In the genomic region with DNA sequence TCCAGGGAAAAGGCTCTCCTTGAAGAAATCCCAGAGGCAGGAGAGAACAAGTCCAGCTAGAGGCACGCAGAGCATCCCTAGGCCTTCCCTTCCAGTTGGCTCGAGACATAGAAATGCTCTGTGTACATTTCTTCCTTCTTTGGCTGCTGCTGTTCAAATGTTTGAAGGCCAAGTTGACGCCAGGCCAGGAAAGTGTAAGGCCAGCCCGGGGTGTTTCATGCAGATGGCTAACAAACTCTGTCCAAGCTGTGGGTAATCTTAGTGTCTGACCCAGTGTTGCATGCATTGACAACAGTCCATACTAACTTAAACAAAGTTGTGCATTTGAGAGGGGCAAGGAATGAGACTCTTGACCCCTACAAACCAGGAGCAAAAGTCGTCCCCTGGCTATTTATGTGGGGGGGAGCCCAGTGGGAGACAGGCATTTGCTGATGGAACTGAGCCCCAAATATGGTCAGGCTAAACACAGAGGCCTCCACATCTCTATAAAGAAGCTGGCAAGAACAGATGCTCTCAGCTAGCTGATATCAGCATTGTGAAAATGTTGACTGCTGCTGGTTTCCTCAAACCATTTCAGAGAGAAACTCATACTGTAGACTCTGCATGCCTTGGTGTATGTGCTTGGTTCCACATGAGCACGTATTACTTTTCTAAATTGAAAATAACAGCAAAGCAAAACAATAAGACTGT, we compare ENCODE assay signal across 18 cellular contexts.
A peak's percentile ranks its signal among the peaks of the same experiment; 100 is the strongest.
DNase-seq lines count a peak whose midpoint lies in the region; ATAC-seq, FAIRE-seq and TF ChIP-seq lines count a peak whose summit lies in the region.
"Had no signal": no experiment of that assay in that cellular context is flagged by ENCODE, and none has a peak within 500 bp of the region (broad histone marks: within the 10 kb centered on the region; RNA-seq: fewer than 3 reads in every experiment).

No MANE protein-coding gene starts in this region.

- BruUV-seq in MCF 10A (replicated peaks; lab: Mats Ljungman, UMichigan): no TSS peak
- no TSS peak for BruUV-seq in PC-3 (replicated peaks; lab: Mats Ljungman, UMichigan)

- CTCF ChIA-PET in MCF 10A (lab: Yijun Ruan, JAX) (interaction anchor here (1.4 to 2.1 kb wide), 2 partner anchors 14 to 170 kb away, joined by 4 to 18 read pairs; no protein-coding TSS in a partner anchor), PC-3 (lab: Charles Lee) (no interaction called here)

- H3K4me1 ChIP-seq in breast epithelium (no peaks in the 10 kb centered on the region), uterus (peaks cover 0 to 8% of the 10 kb centered on the region in 2 donors), PC-3 (ENCODE audit: insufficient read depth, low read length) (no peaks in the 10 kb centered on the region)

- no peaks in the 10 kb centered on the region for H3K79me2 ChIP-seq in PC-3 (ENCODE audit: low read length)

- no peaks in the 10 kb centered on the region for H3K27me3 Mint-ChIP-seq in MCF 10A (ENCODE audit: insufficient read depth, unreplicated experiment)
- no peaks in the 10 kb centered on the region for H3K27me3 Mint-ChIP-seq in nephron (ENCODE audit: low read depth)
- peaks cover 3% of the 10 kb centered on the region for H3K27me3 Mint-ChIP-seq in nephron progenitor cell (ENCODE audit: low read depth, poor library complexity)
- H3K27me3 Mint-ChIP-seq: stimulated activated naive CD8-positive, alpha-beta T cell treated with anti-CD3 and anti-CD28 coated beads, Interleukin-15, amount 100 ng/mL, for 72 hours had no signal

- H4K20me1 ChIP-seq in PC-3 (ENCODE audit: low read length): no peaks in the 10 kb centered on the region

- H3K27ac Mint-ChIP-seq in MCF 10A (ENCODE audit: low read depth, unreplicated experiment) (no peak overlapping the region), nephron (peak overlapping the region; percentile 94 to 97 (median 96)), nephron progenitor cell (no peak overlapping the region)
- H3K27ac Mint-ChIP-seq: HFFc6; stimulated activated naive CD8-positive, alpha-beta T cell treated with anti-CD3 and anti-CD28 coated beads, Interleukin-15, amount 100 ng/mL, for 72 hours had no signal

- no peak overlapping the region for H3K9ac ChIP-seq in PC-3 (ENCODE audit: low read length)

- H3K27ac ChIP-seq in breast epithelium: peak overlapping the region; percentile 40 to 57
- peak overlapping the region; percentile 53 to 61 for H3K27ac ChIP-seq in uterus
- no peak overlapping the region for H3K27ac ChIP-seq in PC-3 (ENCODE audit: low read length)

- no peak for ATAC-seq in PC-3
- ATAC-seq: stimulated activated naive CD8-positive, alpha-beta T cell treated with anti-CD3 and anti-CD28 coated beads, Interleukin-15, amount 100 ng/mL, for 72 hours had no signal

- no peaks in the 10 kb centered on the region for H3F3A ChIP-seq in PC-3 (ENCODE audit: low read length, unreplicated experiment)

- H3K4me3 Mint-ChIP-seq in MCF 10A (ENCODE audit: unreplicated experiment) (no peak overlapping the region), nephron (no peak overlapping the region), nephron progenitor cell (no peak overlapping the region)
- H3K4me3 Mint-ChIP-seq: HFFc6; stimulated activated naive CD8-positive, alpha-beta T cell treated with anti-CD3 and anti-CD28 coated beads, Interleukin-15, amount 100 ng/mL, for 72 hours had no signal

- DNase-seq in breast epithelium (ENCODE audit: low spot score in 2 of 2) (peak; percentile 69 to 79), MCF 10A (ENCODE audit: unreplicated experiment) (no peak), fibroblast of villous mesenchyme (ENCODE audit: low read depth) (peak; percentile 65), uterus (peak; percentile 72 to 77), nephron progenitor cell (no peak), D721Med (ENCODE audit: insufficient read length, low spot score) (no peak), PC-3 (no peak)
- DNase-seq: activated CD4-positive, alpha-beta T cell treated with anti-CD3 and anti-CD28 coated beads, Interleukin-2, amount 50 U/mL, for 4 hours; activated naive CD4-positive, alpha-beta T cell treated with anti-CD3 and anti-CD28 coated beads, Interleukin-2, amount 50 U/mL, for 16 hours; DMS53; effector memory CD4-positive, alpha-beta T cell; HFFc6; NCI-H2107; occipital lobe; stimulated activated CD4-positive, alpha-beta T cell treated with anti-CD3 and anti-CD28 coated beads, Interleukin-4, amount 100 ng/mL, for 24 hours; stimulated activated naive CD8-positive, alpha-beta T cell treated with anti-CD3 and anti-CD28 coated beads, Interleukin-15, amount 100 ng/mL, for 72 hours had no signal

- H3K36me3 Mint-ChIP-seq in MCF 10A (ENCODE audit: insufficient read depth, unreplicated experiment): no peaks in the 10 kb centered on the region
- H3K36me3 Mint-ChIP-seq in nephron (ENCODE audit: low read depth): peaks cover 94% of the 10 kb centered on the region
- H3K36me3 Mint-ChIP-seq in nephron progenitor cell (ENCODE audit: low read depth): peaks cover 77% of the 10 kb centered on the region

- TF ChIP-seq POLR2A in breast epithelium (IDR thresholded peaks at IDR 0.05) (no peak), uterus (IDR thresholded peaks at IDR 0.05) (no peak)

- no peaks in the 10 kb centered on the region for H3K36me3 ChIP-seq in breast epithelium
- H3K36me3 ChIP-seq in uterus: no peaks in the 10 kb centered on the region
- H3K36me3 ChIP-seq in PC-3 (ENCODE audit: low read depth, low read length): no peaks in the 10 kb centered on the region

- no peak overlapping the region for H3K4me2 ChIP-seq in PC-3 (ENCODE audit: low read length)

- H3K4me3 ChIP-seq in breast epithelium (no peak overlapping the region), fibroblast of villous mesenchyme (ENCODE audit: low read depth, low read length) (no peak overlapping the region), uterus (no peak overlapping the region), PC-3 (ENCODE audit: low read length) (no peak overlapping the region)

- FAIRE-seq in D721Med (lab: Jason Lieb, UNC): no peak
- FAIRE-seq: A204.1 had no signal

- no peak for TF ChIP-seq CTCF in breast epithelium (IDR thresholded peaks at IDR 0.05)
- TF ChIP-seq CTCF in MCF 10A (IDR thresholded peaks at IDR 0.05; ENCODE audit: unreplicated experiment): no peak
- TF ChIP-seq CTCF in fibroblast of villous mesenchyme (IDR thresholded peaks at IDR 0.05; ENCODE audit: insufficient read depth, low read depth, low read length): no peak
- no peak for TF ChIP-seq CTCF in nephron (IDR thresholded peaks at IDR 0.05; ENCODE audit: unreplicated experiment in 3 of 3)
- TF ChIP-seq CTCF in uterus (IDR thresholded peaks at IDR 0.05): no peak
- no peak for TF ChIP-seq CTCF in nephron progenitor cell (IDR thresholded peaks at IDR 0.05)
- TF ChIP-seq CTCF in D721Med (IDR thresholded peaks at IDR 0.05; ENCODE audit: insufficient read depth, missing control alignments): no peak
- TF ChIP-seq CTCF in PC-3 (conservative IDR thresholded peaks at IDR 0.05; ENCODE audit: low read depth, low read length): no peak

- H3K4me1 Mint-ChIP-seq in MCF 10A (ENCODE audit: insufficient read depth, unreplicated experiment) (no peaks in the 10 kb centered on the region), nephron (peaks cover 53% of the 10 kb centered on the region), nephron progenitor cell (peaks cover 22% of the 10 kb centered on the region)
- H3K4me1 Mint-ChIP-seq: stimulated activated naive CD8-positive, alpha-beta T cell treated with anti-CD3 and anti-CD28 coated beads, Interleukin-15, amount 100 ng/mL, for 72 hours had no signal

- intact Hi-C loops in breast epithelium (cut with DNase I; ENCODE audit: low total_unique reads): no loop called here
- intact Hi-C loops in MCF 10A (cut with micrococcal nuclease): no loop called here
- intact Hi-C loops in uterus (cut with DNase I; ENCODE audit: low total_unique reads): no loop called here
- intact Hi-C loops in PC-3 (cut with micrococcal nuclease): no loop called here

- no peaks in the 10 kb centered on the region for H3K9me3 Mint-ChIP-seq in MCF 10A (ENCODE audit: unreplicated experiment)
- H3K9me3 Mint-ChIP-seq in nephron: no peaks in the 10 kb centered on the region
- H3K9me3 Mint-ChIP-seq in nephron progenitor cell: peaks cover 8% of the 10 kb centered on the region
- H3K9me3 Mint-ChIP-seq: HFFc6; stimulated activated naive CD8-positive, alpha-beta T cell treated with anti-CD3 and anti-CD28 coated beads, Interleukin-15, amount 100 ng/mL, for 72 hours had no signal

- H3K9me2 ChIP-seq in PC-3 (replicated peaks; ENCODE audit: low read length): no peaks in the 10 kb centered on the region

- H3K27me3 ChIP-seq in breast epithelium (no peaks in the 10 kb centered on the region), uterus (no peaks in the 10 kb centered on the region), PC-3 (ENCODE audit: low read length) (no peaks in the 10 kb centered on the region)

- no peaks in the 10 kb centered on the region for H3K9me3 ChIP-seq in breast epithelium
- no peaks in the 10 kb centered on the region for H3K9me3 ChIP-seq in uterus
- H3K9me3 ChIP-seq in PC-3 (ENCODE audit: low read length): no peaks in the 10 kb centered on the region

- H2AFZ ChIP-seq in PC-3 (ENCODE audit: low read length): no peak overlapping the region

- POLR2A ChIA-PET in MCF 10A (lab: Yijun Ruan, JAX): no interaction called here
- POLR2A ChIA-PET in PC-3 (lab: Charles Lee; ENCODE audit: unreplicated experiment): no interaction called here

Comparison
In these comparisons a context has a peak if more than half of its experiments do, and no peak if none do; other contexts are left out.
1. DNase-seq: peak in breast epithelium (2 of 2), fibroblast of villous mesenchyme (single experiment) and uterus (2 of 2); none in MCF 10A (single experiment), nephron progenitor cell (single experiment), D721Med (single experiment) and PC-3 (single experiment).
2. H3K27ac Mint-ChIP-seq: peak in nephron (3 of 3); none in MCF 10A (single experiment) and nephron progenitor cell (single experiment).